Comparison of ENCODE assay signal across 8 cellular contexts in the genomic region with DNA sequence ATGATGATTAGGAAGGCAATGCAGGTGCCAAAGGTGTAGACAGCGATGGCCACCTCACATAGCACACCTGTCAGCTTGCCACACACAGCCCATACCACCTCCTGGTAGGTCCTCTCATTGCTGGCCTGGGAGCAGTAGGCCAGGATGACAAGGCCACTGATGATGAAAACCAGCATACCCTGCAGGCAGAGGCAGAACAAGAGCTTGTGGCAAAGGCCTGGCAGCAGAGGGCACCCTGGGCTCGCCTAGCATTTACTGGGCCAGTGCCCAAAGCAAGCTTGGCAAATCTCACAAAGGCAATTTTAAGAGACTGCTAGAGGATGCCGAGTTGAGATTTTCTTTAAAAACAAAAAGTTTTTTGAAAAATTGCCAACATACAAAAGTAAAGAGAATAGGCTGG. TPM values are rescaled to one million over a fixed set of nuclear protein-coding genes. Genes with fewer than 3 reads are reported as not detected.
A peak's percentile ranks its signal among the peaks of the same experiment; 100 is the strongest.
DNase-seq lines count a peak whose midpoint lies in the region; ATAC-seq and TF ChIP-seq lines count a peak whose summit lies in the region.

No MANE protein-coding gene starts in this region.

- DNase-seq in Caki2 (ENCODE audit: low read depth): peak; percentile 28
- peak; percentile 39 to 72 for DNase-seq in T47D (ENCODE audit: low read depth in 1 of 2, low spot score in 1 of 2)
- peak; percentile 12 to 40 for DNase-seq in lung microvascular endothelial cell (ENCODE audit: low read depth in 2 of 2)
- DNase-seq in CD1c-positive myeloid dendritic cell (ENCODE audit: extremely low spot score): no peak
- DNase-seq in NCI-H345 (lab: John Stamatoyannopoulos, UW): no peak

- no peak for TF ChIP-seq POLR2A in GM18505 (IDR thresholded peaks at IDR 0.05; ENCODE audit: borderline replicate concordance, extremely low read depth, insufficient read depth, insufficient read length)

- ATAC-seq in HG02798 (IDR thresholded peaks at IDR 0.05; ENCODE audit: poor library complexity, unreplicated experiment) (no peak), GM18505 (IDR thresholded peaks at IDR 0.05; ENCODE audit: unreplicated experiment) (no peak)

- peak; percentile 87 for TF ChIP-seq CTCF in LNCAP (IDR thresholded peaks at IDR 0.05)

- in situ Hi-C loops in Caki2 (cut with HindIII; ENCODE audit: low pct_unique_long_range_greater_than_20kb, low sequenced_read_pairs): no loop called here
- in situ Hi-C loops in T47D (cut with HindIII; ENCODE audit: low pct_unique_long_range_greater_than_20kb, low sequenced_read_pairs): no loop called here

RNA-seq across cellular contexts. Expression of a gene that starts 5.9 kb away (rescaled TPM):
- 7.7 and 24.3 TPM in 2 replicates for total RNA-seq in Caki2 (2014; rRNA removed; shearing (Covaris generic); ENCODE audit: low replicate concordance)
- 20.3 and 27.4 TPM in 2 replicates for total RNA-seq in lung microvascular endothelial cell

RNA-seq across cellular contexts. Expression of a gene that starts 49.1 kb away (rescaled TPM):
- 60.7 and 114 TPM in 2 replicates for total RNA-seq in Caki2 (2014; rRNA removed; shearing (Covaris generic); ENCODE audit: low replicate concordance)
- total RNA-seq in lung microvascular endothelial cell: 96.4 and 104 TPM in 2 replicates

RNA-seq across cellular contexts. Expression of a gene that starts 55.4 kb away (rescaled TPM):
- total RNA-seq in Caki2 (2014; rRNA removed; shearing (Covaris generic); ENCODE audit: low replicate concordance): 58.3 and 63.1 TPM in 2 replicates
- total RNA-seq in lung microvascular endothelial cell: 30.8 and 34.2 TPM in 2 replicates

Comparison
In these comparisons a context has a peak if more than half of its experiments do, and no peak if none do; other contexts are left out.
1. DNase-seq: peak in Caki2 (single experiment), T47D (2 of 2) and lung microvascular endothelial cell (2 of 2); none in CD1c-positive myeloid dendritic cell (single experiment) and NCI-H345 (single experiment).